8 cellular contexts compared by ENCODE assay signal in the genomic region with DNA sequence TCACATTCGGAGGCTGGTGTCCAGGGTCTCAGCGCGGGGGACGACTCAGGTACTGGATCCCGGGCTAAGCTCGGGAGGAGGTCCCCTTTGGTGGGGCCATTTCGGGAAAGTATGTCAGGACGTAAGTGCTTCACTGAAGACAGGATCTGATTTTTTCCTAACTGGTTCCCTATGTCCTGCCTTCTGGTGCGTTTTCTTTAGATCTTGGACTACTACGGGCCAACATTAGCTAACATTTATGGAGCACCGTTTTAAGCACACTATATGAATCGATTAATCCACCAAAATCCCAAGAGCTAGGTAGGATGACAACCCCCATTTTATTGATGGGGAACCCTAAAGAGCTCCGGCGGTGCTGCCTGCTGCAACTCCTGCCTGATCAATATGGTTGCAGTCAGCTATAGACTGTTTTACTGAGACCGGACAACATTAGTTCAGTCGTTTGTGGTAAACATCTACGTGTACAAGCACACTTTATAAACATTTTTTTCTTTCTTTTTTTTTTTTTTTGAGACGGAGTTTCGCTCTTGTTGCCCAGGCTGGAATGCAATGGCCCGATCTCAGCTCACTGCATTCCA. TPM values are rescaled to one million over a fixed set of nuclear protein-coding genes. Genes with fewer than 3 reads are reported as not detected.
DNase-seq lines count a peak whose midpoint lies in the region; ATAC-seq and TF ChIP-seq lines count a peak whose summit lies in the region.

No MANE protein-coding gene starts in this region.

- no peak for TF ChIP-seq CTCF in fibroblast of lung (conservative IDR thresholded peaks at IDR 0.05 in 1 of 2, IDR thresholded peaks at IDR 0.05 in 1 of 2; ENCODE audit: low read depth in 1 of 2, low read length in 2 of 2)
- TF ChIP-seq CTCF in psoas muscle (IDR thresholded peaks at IDR 0.05), result no peak

- no peaks in the 10 kb centered on the region for H4K20me1 ChIP-seq in fibroblast of lung (ENCODE audit: control insufficient read depth, extremely low read depth, insufficient read depth, low read length)

- peaks cover 42% of the 10 kb centered on the region for H3K36me3 ChIP-seq in SJSA1
- H3K36me3 ChIP-seq in fibroblast of lung (ENCODE audit: control insufficient read depth, insufficient read depth, low read length), result peaks cover 12% of the 10 kb centered on the region
- peaks cover 14 to 37% of the 10 kb centered on the region in 2 donors for H3K36me3 ChIP-seq in psoas muscle (ENCODE audit: insufficient read depth in 1 of 2, low read depth in 1 of 2)

- peaks cover 34% of the 10 kb centered on the region for H3K79me2 ChIP-seq in fibroblast of lung (ENCODE audit: control insufficient read depth, insufficient read depth, low read length)

- peak overlapping the region; percentile 75 for H3K9ac ChIP-seq in fibroblast of lung (ENCODE audit: insufficient read depth, low read length)

- H2AFZ ChIP-seq in fibroblast of lung (ENCODE audit: low read length), result peak overlapping the region; percentile 86

- H3K4me1 ChIP-seq in SJSA1 (replicated peaks) (peaks cover 26% of the 10 kb centered on the region), fibroblast of lung (ENCODE audit: control insufficient read depth, extremely low read depth, insufficient read depth, low read length) (peaks cover 12% of the 10 kb centered on the region), psoas muscle (peaks cover 23% of the 10 kb centered on the region)

- peak overlapping the region; percentile 99 for H3K4me2 ChIP-seq in fibroblast of lung (ENCODE audit: extremely low read depth, insufficient read depth, low read length)

- H3K4me3 ChIP-seq in SJSA1 (peak overlapping the region; percentile 54), fibroblast of lung (replicated peaks in 1 of 4; ENCODE audit: control extremely low read depth in 1 of 4, insufficient read depth in 1 of 4, low read depth in 3 of 4, low read length in 4 of 4) (peak overlapping the region; percentile 60 to 97 (median 80)), psoas muscle (peak overlapping the region; percentile 91)

- H3K9me3 ChIP-seq in SJSA1 (replicated peaks), result no peaks in the 10 kb centered on the region
- no peaks in the 10 kb centered on the region for H3K9me3 ChIP-seq in fibroblast of lung (ENCODE audit: control insufficient read depth, insufficient read depth, low read depth, low read length)
- H3K9me3 ChIP-seq in psoas muscle, result no peaks in the 10 kb centered on the region

- intact Hi-C loops in psoas muscle (cut with DNase I), result loop anchor here in 1 of 2 donors (10.0 kb wide), 1 partner anchor 282 kb away; a partner anchor contains a TSS

- H3K27ac ChIP-seq in SJSA1, result peak overlapping the region; percentile 64
- peak overlapping the region; percentile 94 for H3K27ac ChIP-seq in fibroblast of lung (ENCODE audit: insufficient read depth, low read length)
- peak overlapping the region; percentile 89 for H3K27ac ChIP-seq in psoas muscle

- ATAC-seq in psoas muscle (peak in 1 of 4 donors; percentile 2), GM18519 (IDR thresholded peaks at IDR 0.05; ENCODE audit: low FRiP score, unreplicated experiment) (no peak)

- DNase-seq in NCI-H82 (lab: John Stamatoyannopoulos, UW) (peak; percentile 35), NCI-H82 treated with DMSO at 0.1 percent for 48 hours (lab: John Stamatoyannopoulos, UW; ENCODE audit: unreplicated experiment) (no peak), SJSA1 (ENCODE audit: low read depth in 1 of 2, low spot score in 2 of 2) (no peak), fibroblast of lung (ENCODE audit: low read depth in 2 of 2) (no peak), psoas muscle (no peak), NCI-H2081 (lab: John Stamatoyannopoulos, UW) (no peak), UCSD-AML1 (lab: John Stamatoyannopoulos, UW; ENCODE audit: unreplicated experiment) (no peak)

- 6 to 10% (median 9%) methylated on average over 20 of the region's 20 CpGs for WGBS in psoas muscle, 3 donors

- no peaks in the 10 kb centered on the region for H3K27me3 ChIP-seq in SJSA1 (replicated peaks)
- no peaks in the 10 kb centered on the region for H3K27me3 ChIP-seq in fibroblast of lung (ENCODE audit: control insufficient read depth, insufficient read depth, low read length)
- H3K27me3 ChIP-seq in psoas muscle (ENCODE audit: insufficient read depth in 3 of 3, low read length in 2 of 3), result no peaks in the 10 kb centered on the region

RNA-seq across cellular contexts. Expression of a gene that starts 17.0 kb away (rescaled TPM):
- total RNA-seq in SJSA1 (2014; rRNA removed; shearing (Covaris generic)), result 97.4 and 102 TPM in 2 replicates
- total RNA-seq in fibroblast of lung (85.3 and 86.9 TPM in 2 replicates), psoas muscle (10 to 100 TPM; 32.9 to 74.9 (median 54.2) TPM)
- polyA plus RNA-seq in fibroblast of lung (14.8 and 24.0 TPM in 2 replicates), psoas muscle (100 to 1,000 TPM in 1 of 3 donors, 10 to 100 TPM in 2; 90.1 to 121 (median 92.5) TPM)
- polyA plus RNA-seq in fibroblast of lung (2012), result 22.8 and 36.2 TPM in 2 replicates
- 31.6 and 48.3 TPM in 2 replicates for polyA minus RNA-seq in fibroblast of lung (ENCODE audit: low replicate concordance)

RNA-seq across cellular contexts. Expression of a gene that starts 23.8 kb away (rescaled TPM):
- total RNA-seq in SJSA1 (2014; rRNA removed; shearing (Covaris generic)), result not detected in 2 replicates
- not detected in 2 replicates for total RNA-seq in fibroblast of lung
- polyA plus RNA-seq in fibroblast of lung, result not detected in 2 replicates
- polyA plus RNA-seq in fibroblast of lung (2012), result 0.35 TPM in 1 of 2 replicates, not detected in the other
- polyA minus RNA-seq in fibroblast of lung (ENCODE audit: low replicate concordance), result not detected in 2 replicates
- total RNA-seq in psoas muscle, result not detected
- not detected for polyA plus RNA-seq in psoas muscle

RNA-seq across cellular contexts. Expression of a gene that starts 24.3 kb away (rescaled TPM):
- total RNA-seq in SJSA1 (2014; rRNA removed; shearing (Covaris generic)), result 452 and 454 TPM in 2 replicates
- total RNA-seq in fibroblast of lung (344 and 441 TPM in 2 replicates), psoas muscle (100 to 1,000 TPM in 3 of 4 donors, 10 to 100 TPM in 1; 62.6 to 187 (median 132) TPM)
- polyA plus RNA-seq in fibroblast of lung (91.2 and 132 TPM in 2 replicates), psoas muscle (100 to 1,000 TPM; 149 to 374 (median 208) TPM)
- 76.2 and 115 TPM in 2 replicates for polyA plus RNA-seq in fibroblast of lung (2012)
- 118 and 198 TPM in 2 replicates for polyA minus RNA-seq in fibroblast of lung (ENCODE audit: low replicate concordance)

RNA-seq across cellular contexts. Expression of a gene that starts 24.6 kb away (rescaled TPM):
- 45.7 and 45.8 TPM in 2 replicates for total RNA-seq in SJSA1 (2014; rRNA removed; shearing (Covaris generic))
- total RNA-seq in fibroblast of lung, result 40.3 and 44.9 TPM in 2 replicates
- 48.7 and 48.9 TPM in 2 replicates for polyA plus RNA-seq in fibroblast of lung
- 43.4 and 45.8 TPM in 2 replicates for polyA plus RNA-seq in fibroblast of lung (2012)
- 39.7 and 53.2 TPM in 2 replicates for polyA minus RNA-seq in fibroblast of lung (ENCODE audit: low replicate concordance)
- 10 to 100 TPM; 16.0 to 24.6 (median 20.7) TPM for total RNA-seq in psoas muscle
- polyA plus RNA-seq in psoas muscle, result 10 to 100 TPM; 18.2 to 21.1 (median 21.1) TPM

RNA-seq across cellular contexts. Expression of a gene that starts 51.2 kb away (rescaled TPM):
- 33.6 and 33.8 TPM in 2 replicates for total RNA-seq in SJSA1 (2014; rRNA removed; shearing (Covaris generic))
- total RNA-seq in fibroblast of lung (14.9 and 17.2 TPM in 2 replicates), psoas muscle (10 to 100 TPM; 38.3 to 45.4 (median 41.9) TPM)
- polyA plus RNA-seq in fibroblast of lung (27.8 and 43.7 TPM in 2 replicates), psoas muscle (10 to 100 TPM; 36.3 to 67.0 (median 49.7) TPM)
- polyA plus RNA-seq in fibroblast of lung (2012), result 32.3 and 43.7 TPM in 2 replicates
- polyA minus RNA-seq in fibroblast of lung (ENCODE audit: low replicate concordance), result 104 and 111 TPM in 2 replicates
